ENCODE assay signal across 10 cellular contexts in the genomic region with DNA sequence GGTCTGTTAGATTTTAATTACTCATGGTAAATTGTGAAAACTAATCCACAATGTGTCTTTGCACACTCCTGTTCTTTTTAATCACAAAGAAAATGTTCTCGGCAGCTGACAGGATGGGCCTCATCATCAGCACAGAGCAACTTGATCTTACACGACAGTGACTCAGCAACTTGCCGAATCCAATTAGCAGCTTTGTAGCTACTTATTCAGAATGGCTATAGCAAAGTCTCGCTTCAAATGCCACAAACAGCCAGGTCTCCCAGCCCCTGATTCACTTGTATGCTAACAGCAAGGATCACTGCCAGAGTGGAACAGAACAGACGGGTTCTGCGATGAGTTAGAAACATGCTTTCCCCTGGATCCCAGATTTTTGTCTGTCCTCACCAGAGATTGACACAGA.
DNase-seq lines count a peak whose midpoint lies in the region; ATAC-seq and TF ChIP-seq lines count a peak whose summit lies in the region.
"Had no signal": no experiment of that assay in that cellular context is flagged by ENCODE, and none has a peak within 500 bp of the region (broad histone marks: within the 10 kb centered on the region; RNA-seq: fewer than 3 reads in every experiment).

No MANE protein-coding gene starts in this region.

- peak overlapping the region; percentile 59 for H3K27ac ChIP-seq in caudate nucleus (ENCODE audit: low read depth, low read length)
- H3K27ac ChIP-seq in CD8-positive, alpha-beta T cell (ENCODE audit: low read depth, low read length), result no peak overlapping the region
- H3K27ac ChIP-seq: neutrophil had no signal

- POLR2A ChIA-PET in CD8-positive, alpha-beta T cell (lab: Charles Lee), result no interaction called here

- ATAC-seq in HG02763 (IDR thresholded peaks at IDR 0.05; ENCODE audit: unreplicated experiment), result no peak
- ATAC-seq in CD8-positive, alpha-beta T cell, result no peak

- H3K36me3 ChIP-seq in kidney epithelial cell (ENCODE audit: control insufficient read depth, insufficient read depth, low read length), result no peaks in the 10 kb centered on the region
- H3K36me3 ChIP-seq in CD8-positive, alpha-beta T cell (ENCODE audit: insufficient read depth, low read length), result no peaks in the 10 kb centered on the region
- H3K36me3 ChIP-seq: neutrophil had no signal

- DNase-seq in AG20443 (ENCODE audit: low spot score) (peak; percentile 73), NB4 (ENCODE audit: low read depth) (peak; percentile 45), caudate nucleus (lab: John Stamatoyannopoulos, UW) (peak in 25 of 61 donors; percentile 1 to 68 (median 19)), kidney epithelial cell (ENCODE audit: low read depth) (peak; percentile 65), COLO668 (lab: John Stamatoyannopoulos, UW; ENCODE audit: unreplicated experiment) (no peak), GM19238 (ENCODE audit: insufficient read length, low spot score) (no peak)
- no peak for DNase-seq in CD8-positive, alpha-beta T cell

- H3K4me1 Mint-ChIP-seq in CD8-positive, alpha-beta T cell (ENCODE audit: low read depth), result no peaks in the 10 kb centered on the region

- H3K27me3 Mint-ChIP-seq in CD8-positive, alpha-beta T cell (ENCODE audit: low read depth), result no peaks in the 10 kb centered on the region
- H3K27me3 Mint-ChIP-seq: stimulated activated naive CD8-positive, alpha-beta T cell treated with anti-CD3 and anti-CD28 coated beads, Interleukin-15, Interleukin-2, amounts not matched to agents 100 ng/mL and 50 ng/mL, for 24 hours had no signal

- no peak for TF ChIP-seq POLR2A in NB4 (IDR thresholded peaks at IDR 0.05; ENCODE audit: extremely low read depth, insufficient read length)

- H3K4me1 ChIP-seq in CD8-positive, alpha-beta T cell (ENCODE audit: insufficient read depth, low read length), result no peaks in the 10 kb centered on the region

- no peaks in the 10 kb centered on the region for H3K27me3 ChIP-seq in kidney epithelial cell (ENCODE audit: control insufficient read depth, insufficient read depth, low read length)
- no peaks in the 10 kb centered on the region for H3K27me3 ChIP-seq in CD8-positive, alpha-beta T cell (ENCODE audit: insufficient read depth, low read length)
- H3K27me3 ChIP-seq: neutrophil had no signal

- H3K4me3 Mint-ChIP-seq in CD8-positive, alpha-beta T cell, result no peak overlapping the region
- H3K4me3 Mint-ChIP-seq: stimulated activated naive CD8-positive, alpha-beta T cell treated with anti-CD3 and anti-CD28 coated beads, Interleukin-15, Interleukin-2, amounts not matched to agents 100 ng/mL and 50 ng/mL, for 24 hours had no signal

- intact Hi-C loops in CD8-positive, alpha-beta T cell (cut with DNase I, micrococcal nuclease), result no loop called here

- H3K27ac Mint-ChIP-seq in CD8-positive, alpha-beta T cell, result no peak overlapping the region
- H3K27ac Mint-ChIP-seq: stimulated activated naive CD8-positive, alpha-beta T cell treated with anti-CD3 and anti-CD28 coated beads, Interleukin-15, Interleukin-2, amounts not matched to agents 100 ng/mL and 50 ng/mL, for 24 hours had no signal

- H3K36me3 Mint-ChIP-seq in CD8-positive, alpha-beta T cell, result peaks cover 44% of the 10 kb centered on the region

- CTCF ChIA-PET in CD8-positive, alpha-beta T cell (lab: Charles Lee), result no interaction called here

- H3K9me3 Mint-ChIP-seq in CD8-positive, alpha-beta T cell, result peaks cover 20% of the 10 kb centered on the region

- TF ChIP-seq CTCF in NB4 (IDR thresholded peaks at IDR 0.05; ENCODE audit: low read depth, low read length), result no peak
- no peak for TF ChIP-seq CTCF in kidney epithelial cell (IDR thresholded peaks at IDR 0.05; ENCODE audit: insufficient read depth, low read length, poor library complexity, severe bottlenecking)
- no peak for TF ChIP-seq CTCF in CD8-positive, alpha-beta T cell (IDR thresholded peaks at IDR 0.05)

- H3K4me3 ChIP-seq in NB4 (ENCODE audit: low read depth, low read length) (no peak overlapping the region), kidney epithelial cell (ENCODE audit: low read depth, low read length) (no peak overlapping the region)
- H3K4me3 ChIP-seq in CD8-positive, alpha-beta T cell (ENCODE audit: low read depth, low read length), result no peak overlapping the region

- peaks cover 4% of the 10 kb centered on the region for H3K9me3 ChIP-seq in CD8-positive, alpha-beta T cell (ENCODE audit: low read length)
- H3K9me3 ChIP-seq: neutrophil had no signal

Comparison
In these comparisons a context has a peak if more than half of its experiments do, and no peak if none do; other contexts are left out.
1. DNase-seq: peak in AG20443 (single experiment), NB4 (single experiment) and kidney epithelial cell (single experiment); none in COLO668 (single experiment), GM19238 (single experiment) and CD8-positive, alpha-beta T cell (0 of 7).